Comparison of ENCODE assay signal across 15 cellular contexts in the genomic region with DNA sequence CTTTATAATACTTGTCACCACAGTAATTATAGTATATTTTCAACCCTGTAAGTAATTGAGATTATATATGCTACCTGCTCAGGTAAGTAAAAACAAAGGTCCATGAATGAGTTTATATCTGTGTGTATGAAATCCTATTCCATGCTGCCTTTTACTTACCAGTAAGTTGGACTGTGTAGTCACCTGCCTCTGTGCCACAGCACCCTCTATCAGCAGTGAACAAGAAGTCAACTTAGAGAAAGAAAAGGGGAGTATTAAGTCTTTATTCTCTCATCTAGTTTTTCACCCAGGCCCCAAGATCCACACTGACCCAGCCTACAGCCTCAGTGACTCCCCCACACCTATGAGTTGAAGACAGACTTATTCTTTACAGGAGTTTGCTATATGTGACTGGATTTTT. TPM values are rescaled to one million over a fixed set of nuclear protein-coding genes. Genes with fewer than 3 reads are reported as not detected.
DNase-seq lines count a peak whose midpoint lies in the region; ATAC-seq, FAIRE-seq and TF ChIP-seq lines count a peak whose summit lies in the region.
"Had no signal": no experiment of that assay in that cellular context is flagged by ENCODE, and none has a peak within 500 bp of the region (broad histone marks: within the 10 kb centered on the region; RNA-seq: fewer than 3 reads in every experiment).

No MANE protein-coding gene starts in this region.

- H3K27me3 Mint-ChIP-seq in CD8-positive, alpha-beta memory T cell = no peaks in the 10 kb centered on the region

- intact Hi-C loops in lower lobe of right lung (cut with DNase I) = no loop called here

- no peaks in the 10 kb centered on the region for H3K36me3 ChIP-seq in CD8-positive, alpha-beta memory T cell (ENCODE audit: insufficient read depth, low read length)
- H3K36me3 ChIP-seq in lower lobe of right lung = no peaks in the 10 kb centered on the region
- H3K36me3 ChIP-seq: neutrophil had no signal

- no peak for ATAC-seq in lower lobe of right lung
- no peak for ATAC-seq in GM21390 (IDR thresholded peaks at IDR 0.05; ENCODE audit: unreplicated experiment)
- no peak for ATAC-seq in GM18519 (IDR thresholded peaks at IDR 0.05; ENCODE audit: low FRiP score, unreplicated experiment)

- peak; percentile 21 for FAIRE-seq in GM12892 (lab: Jason Lieb, UNC)

- CTCF ChIA-PET in CD8-positive, alpha-beta memory T cell (lab: Charles Lee) = no interaction called here

- H3K36me3 Mint-ChIP-seq in CD8-positive, alpha-beta memory T cell = peaks cover 31 to 66% (median 64%) of the 10 kb centered on the region in 3 donors
- H3K36me3 Mint-ChIP-seq: type B pancreatic cell had no signal

- H3K9me3 Mint-ChIP-seq in CD8-positive, alpha-beta memory T cell = peaks cover 3 to 20% (median 8%) of the 10 kb centered on the region in 5 donors
- H3K9me3 Mint-ChIP-seq: type B pancreatic cell had no signal

- peaks cover 51 to 64% (median 64%) of the 10 kb centered on the region in 3 donors for H3K4me1 Mint-ChIP-seq in CD8-positive, alpha-beta memory T cell

- H3K4me1 ChIP-seq in CD8-positive, alpha-beta memory T cell (ENCODE audit: insufficient read depth, low read length) = no peaks in the 10 kb centered on the region
- no peaks in the 10 kb centered on the region for H3K4me1 ChIP-seq in lower lobe of right lung

- no peak for TF ChIP-seq POLR2A in GM12892 (IDR thresholded peaks at IDR 0.05; ENCODE audit: low read depth, low read length)

- POLR2A ChIA-PET in CD8-positive, alpha-beta memory T cell (lab: Charles Lee) = no interaction called here

- H3K27me3 ChIP-seq in CD8-positive, alpha-beta memory T cell (ENCODE audit: insufficient read depth, low read length, poor library complexity, severe bottlenecking) = no peaks in the 10 kb centered on the region
- no peaks in the 10 kb centered on the region for H3K27me3 ChIP-seq in lower lobe of right lung (ENCODE audit: low read depth)
- H3K27me3 ChIP-seq: neutrophil had no signal

- TF ChIP-seq CTCF in fibroblast of pulmonary artery (IDR thresholded peaks at IDR 0.05; ENCODE audit: low read length, missing control alignments) (peak; percentile 7), lower lobe of right lung (IDR thresholded peaks at IDR 0.05) (no peak)

- peak overlapping the region in 7 of 8 donors; percentile 0 to 86 (median 18) for H3K27ac Mint-ChIP-seq in CD8-positive, alpha-beta memory T cell
- H3K27ac Mint-ChIP-seq: activated T-helper 1 cell treated with anti-CD3 and anti-CD28 coated beads, Interleukin-12 subunit alpha, Interleukin-12 subunit beta, Interleukin-2, Interleukin-4 antibody, amounts not matched to agents 30 ng/mL and 10 ng/mL and 1 ng/mL, durations not matched to agents 14 hours and 24 hours and 36 hours; T-helper 1 cell treated with Interleukin-12 subunit alpha and Interleukin-12 subunit beta and Interleukin-4 antibody, amounts not matched to agents 30 μg/mL and 1 μg/mL, for 36 hours; type B pancreatic cell had no signal

- no peak overlapping the region for H3K4me3 Mint-ChIP-seq in CD8-positive, alpha-beta memory T cell
- H3K4me3 Mint-ChIP-seq: activated T-helper 1 cell treated with anti-CD3 and anti-CD28 coated beads, Interleukin-12 subunit alpha, Interleukin-12 subunit beta, Interleukin-2, Interleukin-4 antibody, amounts not matched to agents 30 ng/mL and 10 ng/mL and 1 ng/mL, durations not matched to agents 14 hours and 24 hours and 36 hours; T-helper 1 cell treated with Interleukin-12 subunit alpha and Interleukin-12 subunit beta and Interleukin-4 antibody, amounts not matched to agents 30 μg/mL and 1 μg/mL, for 36 hours; type B pancreatic cell had no signal

- no peaks in the 10 kb centered on the region for H3K9me3 ChIP-seq in CD8-positive, alpha-beta memory T cell (ENCODE audit: low read length)
- H3K9me3 ChIP-seq in lower lobe of right lung = no peaks in the 10 kb centered on the region
- H3K9me3 ChIP-seq: neutrophil had no signal

- peak in 1 of 5 donors; percentile 50 for DNase-seq in CD8-positive, alpha-beta memory T cell
- DNase-seq in GM12892 (ENCODE audit: insufficient read length) (no peak), RKO (ENCODE audit: low spot score) (peak; percentile 54), fibroblast of pulmonary artery (ENCODE audit: low read depth) (peak; percentile 14), lower lobe of right lung (no peak), NCI-H526 treated with DMSO at 0.1 percent for 48 hours (lab: John Stamatoyannopoulos, UW) (no peak)
- DNase-seq: COR-L47, H7, NCI-H2107 had no signal

- no peak overlapping the region for H3K27ac ChIP-seq in CD8-positive, alpha-beta memory T cell (ENCODE audit: low read depth, low read length)
- H3K27ac ChIP-seq in lower lobe of right lung = no peak overlapping the region
- H3K27ac ChIP-seq: neutrophil had no signal

- H3K4me3 ChIP-seq in CD8-positive, alpha-beta memory T cell (ENCODE audit: low read length) = no peak overlapping the region
- H3K4me3 ChIP-seq in fibroblast of pulmonary artery (replicated peaks; ENCODE audit: low read depth, low read length) = no peak overlapping the region
- no peak overlapping the region for H3K4me3 ChIP-seq in lower lobe of right lung

RNA-seq across cellular contexts. Expression of a gene that starts 36.9 kb away (rescaled TPM):
- total RNA-seq in CD8-positive, alpha-beta memory T cell = 100 to 1,000 TPM; 175 to 186 TPM
- 126 TPM for polyA plus RNA-seq in CD8-positive, alpha-beta memory T cell
- polyA plus RNA-seq in GM12892 (2012; ENCODE audit: missing spikeins) = 184 TPM
- total RNA-seq in lower lobe of right lung = 102 TPM

RNA-seq across cellular contexts. Expression of a gene that starts 41.5 kb away (rescaled TPM):
- 10 to 100 TPM; 23.9 to 24.2 TPM for total RNA-seq in CD8-positive, alpha-beta memory T cell
- polyA plus RNA-seq in CD8-positive, alpha-beta memory T cell = 110 TPM
- 1.2 TPM for polyA plus RNA-seq in GM12892 (2012; ENCODE audit: missing spikeins)
- total RNA-seq in lower lobe of right lung = 3.9 TPM
- total RNA-seq: H7 had no signal

Comparison
In these comparisons a context has a peak if more than half of its experiments do, and no peak if none do; other contexts are left out.
1. DNase-seq: peak in RKO (single experiment) and fibroblast of pulmonary artery (single experiment); none in GM12892 (single experiment), lower lobe of right lung (single experiment) and NCI-H526 treated with DMSO at 0.1 percent for 48 hours (single experiment).